Comparison of ENCODE assay signal across 13 cellular contexts in genomic region chr11:13258855-13259254, GRCh38. TPM values are rescaled to one million over a fixed set of nuclear protein-coding genes. Genes with fewer than 3 reads are reported as not detected.
DNase-seq lines count a peak whose midpoint lies in the region; ATAC-seq and TF ChIP-seq lines count a peak whose summit lies in the region.
"Had no signal": no experiment of that assay in that cellular context is flagged by ENCODE, and none has a peak within 500 bp of the region (broad histone marks: within the 10 kb centered on the region; RNA-seq: fewer than 3 reads in every experiment).

No MANE protein-coding gene starts in this region.

- H3K9me3 Mint-ChIP-seq in Caco-2 (ENCODE audit: unreplicated experiment) (no peaks in the 10 kb centered on the region), HFFc6 (no peaks in the 10 kb centered on the region), WTC11 (no peaks in the 10 kb centered on the region), natural killer cell (no peaks in the 10 kb centered on the region)

- TF ChIP-seq CTCF in Caco-2 (IDR thresholded peaks at IDR 0.05; ENCODE audit: insufficient read depth in 1 of 2, low read depth in 1 of 2, low read length in 1 of 2, severe bottlenecking in 1 of 2, unreplicated experiment in 1 of 2) (no peak), HFFc6 (IDR thresholded peaks at IDR 0.05) (no peak), WTC11 (IDR thresholded peaks at IDR 0.05) (no peak), natural killer cell (IDR thresholded peaks at IDR 0.05) (no peak)

- H3K27me3 Mint-ChIP-seq in Caco-2 (ENCODE audit: insufficient read depth, unreplicated experiment) = no peaks in the 10 kb centered on the region
- no peaks in the 10 kb centered on the region for H3K27me3 Mint-ChIP-seq in HFFc6 (ENCODE audit: insufficient read depth)
- no peaks in the 10 kb centered on the region; the same call in 1 of the 2 replicates for H3K27me3 Mint-ChIP-seq in WTC11 (ENCODE audit: low read depth)
- peaks cover 14 to 22% of the 10 kb centered on the region in 2 donors for H3K27me3 Mint-ChIP-seq in natural killer cell (ENCODE audit: low read depth in 2 of 2)

- H3K36me3 ChIP-seq in Caco-2 (ENCODE audit: control insufficient read depth, insufficient read depth, low read length) (no peaks in the 10 kb centered on the region), iPS-20b (ENCODE audit: insufficient read depth, low read depth, low read length) (no peaks in the 10 kb centered on the region)

- POLR2A ChIA-PET in Caco-2 (lab: Charles Lee) (no interaction called here), WTC11 (lab: Charles Lee) (interaction anchor here (0.6 kb wide), 1 partner anchor 55 kb away, joined by 3 read pairs; no protein-coding TSS in a partner anchor)

- H3K4me1 Mint-ChIP-seq in Caco-2 (ENCODE audit: low read depth, unreplicated experiment) (peaks cover 21% of the 10 kb centered on the region), HFFc6 (ENCODE audit: low read depth) (peaks cover 54% of the 10 kb centered on the region), WTC11 (peaks cover 36% of the 10 kb centered on the region), natural killer cell (peaks cover 0 to 5% of the 10 kb centered on the region in 2 donors)

- H3K27me3 ChIP-seq in Caco-2 (replicated peaks; ENCODE audit: control insufficient read depth, insufficient read depth, low read length) = no peaks in the 10 kb centered on the region
- H3K27me3 ChIP-seq in iPS-20b (ENCODE audit: insufficient read depth, low read length) = no peaks in the 10 kb centered on the region

- no peak overlapping the region for H3K27ac ChIP-seq in iPS-20b (ENCODE audit: low read length)

- intact Hi-C loops in Caco-2 (cut with micrococcal nuclease; ENCODE audit: unreplicated experiment) = loop anchor here (1.0 kb wide), 1 partner anchor 18 kb away; the partner anchor contains the start of gene BMAL1
- intact Hi-C loops in natural killer cell (cut with micrococcal nuclease) = no loop called here

- no TSS peak for BruUV-seq in Caco-2 (replicated peaks; lab: Mats Ljungman, UMichigan)

- DNase-seq in Caco-2 (peak in 1 of 2 experiments; percentile 19), HFFc6 (no peak), WTC11 (ENCODE audit: low spot score) (peak; percentile 26), NCI-H526 treated with DMSO at 0.1 percent for 48 hours (lab: John Stamatoyannopoulos, UW) (no peak), natural killer cell (no peak)
- DNase-seq in activated CD4-positive, alpha-beta T cell treated with anti-CD3 and anti-CD28 coated beads for 48 hours = no peak
- DNase-seq: DMS79, GDM1, NCI-H1048, NCI-H146, NCI-H2081 treated with DMSO at 0.1 percent for 48 hours, NCI-H226 had no signal

- H3K9ac ChIP-seq in iPS-20b (ENCODE audit: low read depth, low read length) = no peak overlapping the region

- CTCF ChIA-PET in Caco-2 (lab: Charles Lee) (no interaction called here), WTC11 (lab: Charles Lee) (no interaction called here)

- H3K4me3 Mint-ChIP-seq in Caco-2 (ENCODE audit: unreplicated experiment) (peak overlapping the region; percentile 46), HFFc6 (no peak overlapping the region), WTC11 (no peak overlapping the region), natural killer cell (no peak overlapping the region)

- H3K27ac Mint-ChIP-seq in Caco-2 (ENCODE audit: unreplicated experiment) (no peak overlapping the region), HFFc6 (peak overlapping the region; percentile 42; the same call in 1 of the 2 replicates), WTC11 (peak overlapping the region; percentile 22; the same call in 1 of the 2 replicates), natural killer cell (no peak overlapping the region)

- H3K4me3 ChIP-seq in Caco-2 (ENCODE audit: low read depth, low read length) = no peak overlapping the region
- peak overlapping the region; percentile 0; the same call in 1 of the 2 replicates for H3K4me3 ChIP-seq in iPS-20b (ENCODE audit: low read length)

- H3K36me3 Mint-ChIP-seq in Caco-2 (ENCODE audit: insufficient read depth, unreplicated experiment) (no peaks in the 10 kb centered on the region), HFFc6 (ENCODE audit: low read depth) (no peaks in the 10 kb centered on the region), WTC11 (no peaks in the 10 kb centered on the region), natural killer cell (no peaks in the 10 kb centered on the region)

- ATAC-seq in WTC11 = peak; percentile 69
- no peak for ATAC-seq in natural killer cell

- H3K4me1 ChIP-seq in Caco-2 = peaks cover 37% of the 10 kb centered on the region
- H3K4me1 ChIP-seq in iPS-20b (ENCODE audit: insufficient read depth, low read length) = peaks cover 31% of the 10 kb centered on the region

- H3K9me3 ChIP-seq in Caco-2 (no peaks in the 10 kb centered on the region), iPS-20b (ENCODE audit: insufficient read depth, low read depth, low read length) (no peaks in the 10 kb centered on the region)

TF ChIP-seq in WTC11, 78 proteins besides CTCF, POLR2A, EP300 and RAD21 (continues in another document):
- no peak for TF ChIP-seq NFE2L1 (CRISPR knock-in tag; IDR thresholded peaks at IDR 0.05)
- TF ChIP-seq SP1 (CRISPR knock-in tag; conservative IDR thresholded peaks at IDR 0.05) = no peak
- TF ChIP-seq PREB (CRISPR knock-in tag; IDR thresholded peaks at IDR 0.05; ENCODE audit: borderline replicate concordance) = no peak
- no peak for TF ChIP-seq EMX1 (CRISPR knock-in tag; IDR thresholded peaks at IDR 0.05)
- TF ChIP-seq ATF3 (CRISPR knock-in tag; conservative IDR thresholded peaks at IDR 0.05) = no peak
- TF ChIP-seq MLX (CRISPR knock-in tag; IDR thresholded peaks at IDR 0.05) = no peak
- TF ChIP-seq ELF4 (CRISPR knock-in tag; IDR thresholded peaks at IDR 0.05; ENCODE audit: low read depth) = no peak
- no peak for TF ChIP-seq ZNF532 (CRISPR knock-in tag; IDR thresholded peaks at IDR 0.05; ENCODE audit: borderline replicate concordance)

RNA-seq across cellular contexts. Expression of gene BMAL1, which starts 18.7 kb away (rescaled TPM):
- total RNA-seq in Caco-2 (2022) = 17.8 and 17.9 TPM in 2 replicates
- 10 to 100 TPM in 1 of 6 experiments, 1 to 10 TPM in 5; 6.9 to 10.4 (median 7.5) TPM for total RNA-seq in HFFc6 (2021; fragmentation: NEBNext Ultra II Directional; extraction: Animal tissue kit (Norgen Biotek cat#: 25700))
- 5.1 to 8.3 TPM (median 8.1 TPM) in 3 replicates for total RNA-seq in WTC11 (2021)
- total RNA-seq in natural killer cell = 100 to 1,000 TPM; 142 to 162 (median 145) TPM

Comparison
In these comparisons a context has a peak if more than half of its experiments do, and no peak if none do; other contexts are left out.
1. H3K27ac Mint-ChIP-seq: peak in HFFc6 (single experiment) and WTC11 (single experiment); none in Caco-2 (single experiment) and natural killer cell (0 of 2).